In genomic region chr3:115323380-115323779, GRCh38 we compare ENCODE assay signal across 22 cellular contexts.
"Had no signal": no experiment of that assay in that cellular context is flagged by ENCODE, and none has a peak within 500 bp of the region (broad histone marks: within the 10 kb centered on the region; RNA-seq: fewer than 3 reads in every experiment).

No MANE protein-coding gene starts in this region.

- H3K9ac ChIP-seq: parathyroid adenoma had no signal

- H3K27ac ChIP-seq: epithelial cell of prostate, esophagus muscularis mucosa, foreskin keratinocyte, hepatocyte, parathyroid adenoma, psoas muscle, testis, tibial nerve, upper lobe of right lung, vagina had no signal

- H3K4me3 ChIP-seq: esophagus muscularis mucosa, hepatocyte, psoas muscle, testis, tibial nerve, upper lobe of right lung, vagina had no signal

- H3K79me2 ChIP-seq: hepatocyte, parathyroid adenoma had no signal

- H3K27me3 ChIP-seq: esophagus muscularis mucosa, foreskin keratinocyte, hepatocyte, testis, tibial nerve, upper lobe of right lung, vagina had no signal

- H3K4me2 ChIP-seq: hepatocyte had no signal

- H2AFZ ChIP-seq: hepatocyte, parathyroid adenoma had no signal

- H3K4me1 ChIP-seq: esophagus muscularis mucosa, foreskin keratinocyte, parathyroid adenoma, psoas muscle, testis, upper lobe of right lung, vagina had no signal

- H3K9me3 ChIP-seq: esophagus muscularis mucosa, psoas muscle, testis, tibial nerve, upper lobe of right lung, vagina had no signal

- DNase-seq: effector memory CD8-positive, alpha-beta T cell; foreskin keratinocyte; head of caudate nucleus; kidney; mammary epithelial cell; naive thymus-derived CD4-positive, alpha-beta T cell; nephron progenitor cell; psoas muscle; retina; stimulated activated CD4-positive, alpha-beta T cell treated with anti-CD3 and anti-CD28 coated beads, Interleukin-15, amount 100 ng/mL, for 24 hours; stimulated activated CD4-positive, alpha-beta T cell treated with anti-CD3 and anti-CD28 coated beads, Interleukin-1b, Interleukin-23, amount 100 ng/mL, for 48 hours; stimulated activated CD4-positive, alpha-beta T cell treated with anti-CD3 and anti-CD28 coated beads, Interleukin-4, amount 100 ng/mL, for 24 hours; stimulated activated naive CD8-positive, alpha-beta T cell treated with anti-CD3 and anti-CD28 coated beads, Interleukin-15, amount 100 ng/mL, for 72 hours; testis; upper lobe of right lung had no signal

- FAIRE-seq: colon, kidney had no signal

- H3K36me3 ChIP-seq: esophagus muscularis mucosa, tibial nerve, upper lobe of right lung, vagina had no signal
